ENCODE assay signal across 11 cellular contexts in the genomic region with DNA sequence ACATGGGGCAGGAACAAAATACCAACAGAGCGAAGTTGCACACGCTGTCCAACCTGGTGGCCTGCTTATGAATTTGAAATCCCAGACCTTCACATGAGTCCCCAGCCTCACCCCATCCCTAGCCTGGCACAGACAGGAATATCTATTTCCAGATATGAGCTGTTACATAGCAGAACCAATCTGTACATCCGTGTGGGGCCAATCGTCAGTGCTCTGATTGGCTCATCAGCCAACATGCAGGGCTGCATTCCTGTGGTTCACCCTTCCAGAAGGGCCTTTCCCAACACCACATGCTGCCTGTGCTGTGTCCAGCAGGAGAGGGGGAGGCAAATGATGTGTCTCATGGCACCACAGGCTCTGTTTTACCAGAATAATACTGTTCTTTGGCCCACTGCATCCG. TPM values are rescaled to one million over a fixed set of nuclear protein-coding genes. Genes with fewer than 3 reads are reported as not detected.
A peak's percentile ranks its signal among the peaks of the same experiment; 100 is the strongest.
DNase-seq lines count a peak whose midpoint lies in the region; ATAC-seq and TF ChIP-seq lines count a peak whose summit lies in the region.
"Had no signal": no experiment of that assay in that cellular context is flagged by ENCODE, and none has a peak within 500 bp of the region (broad histone marks: within the 10 kb centered on the region; RNA-seq: fewer than 3 reads in every experiment).

No MANE protein-coding gene starts in this region.

- CTCF ChIA-PET in GM10248 (lab: Yijun Ruan, JAX), result interaction anchor here (1.7 to 1.8 kb wide), 2 partner anchors 18 to 31 kb away, joined by 3 to 4 read pairs; partner anchors contain the start of gene CCN1

- H3K79me2 ChIP-seq in hepatocyte, result no peaks in the 10 kb centered on the region

- H3K9me2 ChIP-seq in hepatocyte (replicated peaks; ENCODE audit: insufficient read depth), result no peaks in the 10 kb centered on the region

- H4K20me1 ChIP-seq in hepatocyte (ENCODE audit: insufficient read depth, poor library complexity, severe bottlenecking), result no peaks in the 10 kb centered on the region

- ATAC-seq in GM18505 (IDR thresholded peaks at IDR 0.05; ENCODE audit: unreplicated experiment), result no peak

- no peak for TF ChIP-seq POLR2A in GM18505 (IDR thresholded peaks at IDR 0.05; ENCODE audit: borderline replicate concordance, extremely low read depth, insufficient read depth, insufficient read length)

- peaks cover 31% of the 10 kb centered on the region for H3K4me1 ChIP-seq in hepatocyte (ENCODE audit: insufficient read depth)

- no peaks in the 10 kb centered on the region for H3K9me3 ChIP-seq in hepatocyte (ENCODE audit: low read depth)

- H3K4me2 ChIP-seq in hepatocyte, result peak overlapping the region; percentile 58

- in situ Hi-C loops in astrocyte of the spinal cord (cut with HindIII; ENCODE audit: low sequenced_read_pairs), result no loop called here

- DNase-seq in H4 (ENCODE audit: low spot score), result peak; percentile 95
- peak; percentile 99 for DNase-seq in astrocyte of the spinal cord (ENCODE audit: low read depth, low spot score)
- DNase-seq in hepatocyte (ENCODE audit: low spot score), result peak; percentile 78
- DNase-seq in smooth muscle cell of the brain vasculature (ENCODE audit: low read depth, low spot score), result peak; percentile 93
- DNase-seq in DMS 273 treated with DMSO at 0.1 percent for 48 hours (lab: John Stamatoyannopoulos, UW), result no peak
- no peak for DNase-seq in stimulated activated CD4-positive, alpha-beta T cell treated with anti-CD3 and anti-CD28 coated beads, Interleukin-4, amount 100 ng/mL, for 1 hour
- no peak for DNase-seq in GM10248 (ENCODE audit: extremely low spot score)
- DNase-seq: amygdala, GF-D8 had no signal

- 64% methylated on average over 5 of the region's 5 CpGs for WGBS in hepatocyte (ENCODE audit: low lambda C conversion rate, missing lambda C conversion rate)

- no peak overlapping the region for H2AFZ ChIP-seq in hepatocyte

- peak overlapping the region; percentile 95 for H3K27ac ChIP-seq in hepatocyte

- POLR2A ChIA-PET in GM10248 (lab: Yijun Ruan, JAX), result no interaction called here

- H3K4me3 ChIP-seq in astrocyte of the spinal cord (ENCODE audit: low read depth, low read length), result no peak overlapping the region
- H3K4me3 ChIP-seq in hepatocyte, result no peak overlapping the region

- TF ChIP-seq CTCF in astrocyte of the spinal cord (IDR thresholded peaks at IDR 0.05; ENCODE audit: low read depth, low read length) (no peak), hepatocyte (IDR thresholded peaks at IDR 0.05; ENCODE audit: poor library complexity) (no peak), GM10248 (IDR thresholded peaks at IDR 0.05; ENCODE audit: control extremely low read depth, extremely low read depth, low read depth, missing control alignments) (no peak)

- no peaks in the 10 kb centered on the region for H3K27me3 ChIP-seq in hepatocyte

- no peaks in the 10 kb centered on the region for H3K36me3 ChIP-seq in hepatocyte (replicated peaks; ENCODE audit: insufficient read depth, low read depth)

RNA-seq across cellular contexts. Expression of gene CCN1, which starts 31.3 kb away (rescaled TPM):
- total RNA-seq in H4 (2014; rRNA removed; shearing (Covaris generic)), result 6.7 and 10.4 TPM in 2 replicates
- 58.6 and 84.1 TPM in 2 replicates for total RNA-seq in hepatocyte
- polyA plus RNA-seq in hepatocyte, result 364 and 380 TPM in 2 replicates
- total RNA-seq: T-helper 2 cell treated with Interferon-gamma antibody and Interleukin-4, amounts not matched to agents 100 ng/mL and 5 ng/mL, for 36 hours had no signal

Comparison
In these comparisons a context has a peak if more than half of its experiments do, and no peak if none do; other contexts are left out.
1. DNase-seq: peak in H4 (single experiment), astrocyte of the spinal cord (single experiment), hepatocyte (single experiment) and smooth muscle cell of the brain vasculature (single experiment); none in DMS 273 treated with DMSO at 0.1 percent for 48 hours (single experiment), stimulated activated CD4-positive, alpha-beta T cell treated with anti-CD3 and anti-CD28 coated beads, Interleukin-4, amount 100 ng/mL, for 1 hour (single experiment) and GM10248 (single experiment).